In genomic region chr22:25745341-25746011, GRCh38 we compare ENCODE assay signal across 14 cellular contexts. TPM values are rescaled to one million over a fixed set of nuclear protein-coding genes. Genes with fewer than 3 reads are reported as not detected.
DNase-seq lines count a peak whose midpoint lies in the region; ATAC-seq, FAIRE-seq and TF ChIP-seq lines count a peak whose summit lies in the region.
"Had no signal": no experiment of that assay in that cellular context is flagged by ENCODE, and none has a peak within 500 bp of the region (broad histone marks: within the 10 kb centered on the region; RNA-seq: fewer than 3 reads in every experiment).

No MANE protein-coding gene starts in this region.

- TF ChIP-seq POLR2A in H54 (IDR thresholded peaks at IDR 0.05; ENCODE audit: low read depth, low read length), result no peak
- no peak for TF ChIP-seq POLR2A in adrenal gland (IDR thresholded peaks at IDR 0.05)

- H3K27me3 ChIP-seq in adrenal gland, result no peaks in the 10 kb centered on the region

- no peak for TF ChIP-seq CTCF in adrenal gland (IDR thresholded peaks at IDR 0.05)

- peak overlapping the region in 3 of 5 donors; percentile 43 to 90 (median 77) for H3K27ac ChIP-seq in adrenal gland
- H3K27ac ChIP-seq: esophagus squamous epithelium had no signal

- peak; percentile 50 for DNase-seq in NCI-H82 (lab: John Stamatoyannopoulos, UW)
- DNase-seq in NCI-H82 treated with DMSO at 0.1 percent for 48 hours (lab: John Stamatoyannopoulos, UW; ENCODE audit: unreplicated experiment), result no peak
- peak; percentile 30 for DNase-seq in H54 (ENCODE audit: insufficient read length, low spot score)
- peak in 3 of 7 donors; percentile 27 to 40 (median 36) for DNase-seq in adrenal gland
- DNase-seq in kidney glomerular epithelial cell (lab: John Stamatoyannopoulos, UW), result peak; percentile 10
- no peak for DNase-seq in RPMI8226
- DNase-seq: 8988T; central memory CD4-positive, alpha-beta T cell; esophagus squamous epithelium; NCI-H1048; stimulated activated CD4-positive, alpha-beta T cell treated with anti-CD3 and anti-CD28 coated beads, Interleukin-2, amount 100 ng/mL, for 48 hours; substantia nigra had no signal

- no peak for FAIRE-seq in H54 (lab: Jason Lieb, UNC)

- 59 to 81% (median 69%) methylated on average over 6 to 7 of the region's 7 CpGs for WGBS in adrenal gland, 4 donors

- intact Hi-C loops in adrenal gland (cut with DNase I), result no loop called here

- H3K9me3 ChIP-seq in adrenal gland (replicated peaks in 1 of 3), result no peaks in the 10 kb centered on the region
- H3K9me3 ChIP-seq: esophagus squamous epithelium had no signal

- no peak for ATAC-seq in GM18907 (IDR thresholded peaks at IDR 0.05; ENCODE audit: unreplicated experiment)
- ATAC-seq in GM18517 (IDR thresholded peaks at IDR 0.05; ENCODE audit: unreplicated experiment), result no peak

- H3K4me1 ChIP-seq in adrenal gland (replicated peaks in 1 of 2), result peaks cover 3 to 24% of the 10 kb centered on the region in 2 donors
- H3K4me1 ChIP-seq: esophagus squamous epithelium had no signal

- no peaks in the 10 kb centered on the region for H3K36me3 ChIP-seq in adrenal gland (replicated peaks in 1 of 2)
- H3K36me3 ChIP-seq: esophagus squamous epithelium had no signal

- no peak overlapping the region for H3K4me3 ChIP-seq in adrenal gland
- H3K4me3 ChIP-seq: esophagus squamous epithelium had no signal

RNA-seq across cellular contexts. Expression of gene MYO18B, which starts 3.5 kb away (rescaled TPM):
- total RNA-seq in adrenal gland, result under 1 TPM; 0.08 to 0.91 (median 0.18) TPM
- polyA plus RNA-seq in adrenal gland, result under 1 TPM; 0.09 to 0.20 (median 0.16) TPM

Comparison
In these comparisons a context has a peak if more than half of its experiments do, and no peak if none do; other contexts are left out.
1. DNase-seq: peak in NCI-H82 (single experiment), H54 (single experiment) and kidney glomerular epithelial cell (single experiment); none in NCI-H82 treated with DMSO at 0.1 percent for 48 hours (single experiment) and RPMI8226 (single experiment).